In genomic region chr17:77834170-77835115, GRCh38 we compare ENCODE assay signal across 8 cellular contexts.
DNase-seq lines count a peak whose midpoint lies in the region; ATAC-seq, FAIRE-seq and TF ChIP-seq lines count a peak whose summit lies in the region.

No MANE protein-coding gene starts in this region.

- BruUV-seq in IMR-90 (replicated peaks; lab: Mats Ljungman, UMichigan), result no TSS peak

- H2BK120ac ChIP-seq in IMR-90 (ENCODE audit: low read depth, low read length) (no peak overlapping the region), mesendoderm (ENCODE audit: low read depth, low read length) (no peak overlapping the region)

- H2AK9ac ChIP-seq in IMR-90 (replicated peaks; ENCODE audit: low read depth, low read length, poor library complexity), result no peak overlapping the region

- H2BK20ac ChIP-seq in IMR-90 (ENCODE audit: low read depth, low read length), result no peak overlapping the region

- 0% methylated on average over 5 of the region's 12 CpGs; no CpG with 5 or more reads in 1 of the 2 experiments for WGBS in IMR-90 (ENCODE audit: extremely low coverage in 2 of 2, insufficient read length in 1 of 2), 2 experiments
- WGBS in mesendoderm (ENCODE audit: extremely low coverage, insufficient coverage, low lambda C conversion rate), result no CpG with 5 or more reads among the region's 12 CpGs

- peak overlapping the region; percentile 66 for H2AFZ ChIP-seq in IMR-90 (replicated peaks; ENCODE audit: low read length, poor library complexity)

- H3K36me3 ChIP-seq in IMR-90 (ENCODE audit: control insufficient read depth, insufficient read depth, low read length) (no peaks in the 10 kb centered on the region), bronchial epithelial cell (ENCODE audit: control insufficient read depth, insufficient read depth, low read length) (no peaks in the 10 kb centered on the region), mesendoderm (ENCODE audit: control insufficient read depth, insufficient read depth, low read length) (no peaks in the 10 kb centered on the region)

- TF ChIP-seq CTCF in IMR-90 (conservative IDR thresholded peaks at IDR 0.05; ENCODE audit: low read depth, low read length), result no peak
- no peak for TF ChIP-seq CTCF in WTC11 (IDR thresholded peaks at IDR 0.05)
- TF ChIP-seq CTCF in bronchial epithelial cell (IDR thresholded peaks at IDR 0.05; ENCODE audit: insufficient read depth, low read length, severe bottlenecking), result no peak

- 0 out of 2 replicates have a peak overlapping the region, but pooled peaks have one; percentile 53 for H3K27ac Mint-ChIP-seq in WTC11

- no peaks in the 10 kb centered on the region for H3K79me1 ChIP-seq in IMR-90 (ENCODE audit: low read depth in 1 of 2, low read length in 2 of 2)
- no peaks in the 10 kb centered on the region for H3K79me1 ChIP-seq in mesendoderm (ENCODE audit: low read length)

- TF ChIP-seq POLR2A in IMR-90 (IDR thresholded peaks at IDR 0.05; ENCODE audit: low read depth, low read length), result no peak

- H3K4me1 ChIP-seq in IMR-90 (ENCODE audit: control insufficient read depth, insufficient read depth, low read length) (peaks cover 14% of the 10 kb centered on the region), mesendoderm (ENCODE audit: control insufficient read depth, low read depth, low read length) (peaks cover 5% of the 10 kb centered on the region)

- no peaks in the 10 kb centered on the region for H3K9me3 ChIP-seq in IMR-90 (ENCODE audit: control insufficient read depth, insufficient read depth, low read length)

- no peaks in the 10 kb centered on the region for H3K79me2 ChIP-seq in mesendoderm (ENCODE audit: control insufficient read depth, insufficient read depth, low read length)

- H3K27me3 ChIP-seq in IMR-90 (ENCODE audit: control insufficient read depth, insufficient read depth, low read length) (no peaks in the 10 kb centered on the region; the same call in 1 of the 2 replicates), bronchial epithelial cell (ENCODE audit: control insufficient read depth, insufficient read depth, low read length) (no peaks in the 10 kb centered on the region), mesendoderm (ENCODE audit: insufficient read depth, low read length, poor library complexity) (no peaks in the 10 kb centered on the region)

- dilution Hi-C loops in IMR-90 (cut with HindIII; ENCODE audit: low sequenced_read_pairs, unreplicated experiment), result no loop called here

- H3K14ac ChIP-seq in IMR-90 (replicated peaks; ENCODE audit: low read depth, low read length), result no peak overlapping the region

- no peak overlapping the region for H4K5ac ChIP-seq in IMR-90 (ENCODE audit: low read depth, low read length)
- H4K5ac ChIP-seq in mesendoderm (ENCODE audit: low read length), result no peak overlapping the region

- CTCF ChIA-PET in IMR-90 (lab: Yijun Ruan, JAX) (interaction anchor here (1.0 kb wide), 1 partner anchor 254 kb away, joined by 3 read pairs; no protein-coding TSS in a partner anchor), WTC11 (lab: Charles Lee) (interaction anchor here (0.5 to 1.7 kb wide), 5 partner anchors 29 to 226 kb away, joined by 3 to 14 read pairs (median 3); no protein-coding TSS in a partner anchor)

- peaks cover 46% of the 10 kb centered on the region for H3K4me1 Mint-ChIP-seq in WTC11

- H4K8ac ChIP-seq in IMR-90 (ENCODE audit: low read depth in 2 of 2, low read length in 2 of 2) (no peak overlapping the region), mesendoderm (ENCODE audit: low read depth, low read length) (no peak overlapping the region)

- H2AK5ac ChIP-seq in IMR-90 (ENCODE audit: low read depth, low read length) (no peak overlapping the region), mesendoderm (ENCODE audit: low read length) (no peak overlapping the region)

- H3K23ac ChIP-seq in IMR-90 (ENCODE audit: low read depth, low read length) (no peak overlapping the region), mesendoderm (ENCODE audit: low read length) (no peak overlapping the region)

- FAIRE-seq in bronchial epithelial cell (lab: Jason Lieb, UNC), result no peak

- no peak overlapping the region for H4K91ac ChIP-seq in IMR-90 (ENCODE audit: insufficient read depth, low read depth, low read length)

- no peak overlapping the region for H3K4me3 Mint-ChIP-seq in WTC11

- H3K27me3 Mint-ChIP-seq in WTC11 (ENCODE audit: low read depth), result no peaks in the 10 kb centered on the region

- no peak overlapping the region for H3K56ac ChIP-seq in IMR-90 (ENCODE audit: extremely low read depth, insufficient read depth, low read length)
- H3K56ac ChIP-seq in mesendoderm (ENCODE audit: low read length), result peak overlapping the region; percentile 53

- H2BK15ac ChIP-seq in IMR-90 (ENCODE audit: low read depth, low read length) (no peak overlapping the region), mesendoderm (replicated peaks; ENCODE audit: low read depth) (no peak overlapping the region)

- ATAC-seq in IMR-90 (ENCODE audit: low read depth), result peak; percentile 96
- peak; percentile 81 for ATAC-seq in WTC11
- no peak for ATAC-seq in HG02759 (IDR thresholded peaks at IDR 0.05; ENCODE audit: unreplicated experiment)
- no peak for ATAC-seq in HG03378 (IDR thresholded peaks at IDR 0.05; ENCODE audit: unreplicated experiment)

- H3K4me3 ChIP-seq in IMR-90 (ENCODE audit: insufficient read depth, low read depth, low read length) (no peak overlapping the region), bronchial epithelial cell (ENCODE audit: low read depth, low read length) (no peak overlapping the region), mesendoderm (ENCODE audit: low read length) (no peak overlapping the region)

- TF ChIP-seq RAD21 in IMR-90 (IDR thresholded peaks at IDR 0.05; ENCODE audit: low read length), result peak; percentile 14; the same call in 1 of the 2 replicates

- no peak overlapping the region for H3K4ac ChIP-seq in IMR-90 (ENCODE audit: low read depth, low read length)
- H3K4ac ChIP-seq in mesendoderm (ENCODE audit: low read depth, low read length), result no peak overlapping the region

- H3K9me3 Mint-ChIP-seq in WTC11, result no peaks in the 10 kb centered on the region

- H3K27ac ChIP-seq in IMR-90 (ENCODE audit: insufficient read depth, low read length), result no peak overlapping the region
- H3K27ac ChIP-seq in mesendoderm (ENCODE audit: low read depth, low read length), result no peak overlapping the region

- DNase-seq in COLO668 (lab: John Stamatoyannopoulos, UW; ENCODE audit: unreplicated experiment) (peak; percentile 32), IMR-90 (peak; percentile 86), WTC11 (ENCODE audit: low spot score) (no peak), bronchial epithelial cell (ENCODE audit: low read depth) (peak; percentile 52), mesendoderm (peak; percentile 94)
- DNase-seq in stimulated activated CD8-positive, alpha-beta memory T cell treated with anti-CD3 and anti-CD28 coated beads, Interleukin-7, amount 100 ng/mL, for 24 hours (ENCODE audit: low read depth), result peak; percentile 30

- H3K36me3 Mint-ChIP-seq in WTC11, result no peaks in the 10 kb centered on the region

- POLR2A ChIA-PET in IMR-90 (lab: Charles Lee; ENCODE audit: unreplicated experiment), result no interaction called here
- POLR2A ChIA-PET in WTC11 (lab: Charles Lee), result interaction anchor here (0.5 kb wide), 1 partner anchor 76 kb away, joined by 4 read pairs; no protein-coding TSS in a partner anchor

- no peak overlapping the region for H3K9ac ChIP-seq in IMR-90 (ENCODE audit: low read depth, low read length)
- peak overlapping the region; percentile 37 for H3K9ac ChIP-seq in mesendoderm (ENCODE audit: low read length)

- H2BK5ac ChIP-seq in IMR-90 (ENCODE audit: low read depth, low read length, poor library complexity, severe bottlenecking) (no peak overlapping the region), mesendoderm (ENCODE audit: low read length) (no peak overlapping the region)

- H4K20me1 ChIP-seq in IMR-90 (ENCODE audit: insufficient read depth, low read length), result no peaks in the 10 kb centered on the region

- H3K4me2 ChIP-seq in IMR-90 (ENCODE audit: low read depth, low read length) (peak overlapping the region; percentile 11; the same call in 1 of the 2 replicates), mesendoderm (ENCODE audit: low read length) (no peak overlapping the region)

- H3K18ac ChIP-seq in IMR-90 (ENCODE audit: low read depth, low read length) (no peak overlapping the region), mesendoderm (ENCODE audit: low read length) (no peak overlapping the region)

- intact Hi-C loops in IMR-90 (cut with micrococcal nuclease), result no loop called here

- in situ Hi-C loops in IMR-90 (cut with MboI; ENCODE audit: low sequenced_read_pairs), result no loop called here

- H3K9me1 ChIP-seq in IMR-90 (ENCODE audit: insufficient read depth, low read length), result no peaks in the 10 kb centered on the region; the same call in 1 of the 2 replicates

TF ChIP-seq in IMR-90, 13 proteins besides CTCF, POLR2A, EP300 and RAD21:
- TF ChIP-seq FOS (IDR thresholded peaks at IDR 0.05; ENCODE audit: low read depth, low read length) (peak; percentile 79), MAFK (IDR thresholded peaks at IDR 0.05; ENCODE audit: low read depth, low read length) (no peak), ELK1 (IDR thresholded peaks at IDR 0.05; ENCODE audit: borderline replicate concordance, low read depth, low read length) (no peak), MAZ (IDR thresholded peaks at IDR 0.05; ENCODE audit: borderline replicate concordance, low read depth, low read length) (peak; percentile 47; the same call in 1 of the 2 replicates)
TF ChIP-seq in IMR-90: peak in this region for 2.

TF ChIP-seq in WTC11, 78 proteins besides CTCF, POLR2A, EP300 and RAD21 (continues in another document):
- TF ChIP-seq RELA (CRISPR knock-in tag; IDR thresholded peaks at IDR 0.05; ENCODE audit: borderline replicate concordance) (no peak), IRF2 (CRISPR knock-in tag; IDR thresholded peaks at IDR 0.05; ENCODE audit: borderline replicate concordance, low read depth) (no peak), ZNF416 (CRISPR knock-in tag; IDR thresholded peaks at IDR 0.05) (no peak), ERG (CRISPR knock-in tag; IDR thresholded peaks at IDR 0.05) (no peak), MAX (CRISPR knock-in tag; IDR thresholded peaks at IDR 0.05) (no peak), EMX1 (CRISPR knock-in tag; IDR thresholded peaks at IDR 0.05) (no peak)

Comparison
In these comparisons a context has a peak if more than half of its experiments do, and no peak if none do; other contexts are left out.
1. ATAC-seq: peak in IMR-90 (single experiment) and WTC11 (single experiment); none in HG02759 (single experiment) and HG03378 (single experiment).